Comparison of ENCODE assay signal across 3 cellular contexts in the genomic region with DNA sequence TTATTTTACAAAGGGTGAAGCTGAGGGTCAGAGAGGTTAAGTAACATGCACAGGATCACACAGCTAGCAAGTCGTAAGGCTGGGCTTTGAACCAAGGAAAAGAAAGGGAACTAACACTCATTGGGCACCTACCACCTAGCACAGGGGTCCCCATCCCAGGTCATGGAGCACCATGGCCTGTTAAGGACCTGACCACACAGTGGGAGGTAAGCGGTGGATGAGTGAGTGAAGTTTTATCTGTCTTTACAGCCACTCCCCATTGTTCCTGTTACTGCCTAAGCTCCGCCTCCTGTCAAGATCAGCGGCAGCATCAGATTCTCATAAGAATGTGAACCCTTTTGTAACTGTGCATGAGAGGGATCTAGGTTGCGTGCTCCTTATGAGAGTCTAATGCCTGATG.
"Had no signal": no experiment of that assay in that cellular context is flagged by ENCODE, and none has a peak within 500 bp of the region (broad histone marks: within the 10 kb centered on the region; RNA-seq: fewer than 3 reads in every experiment).

No MANE protein-coding gene starts in this region.

- H3K4me3 ChIP-seq: GM12878 had no signal

- ATAC-seq: GM12878 had no signal

- DNase-seq: GDM1, GF-D8 had no signal
